8 cellular contexts compared by ENCODE assay signal in genomic region chr14:102805454-102805891, GRCh38. TPM values are rescaled to one million over a fixed set of nuclear protein-coding genes. Genes with fewer than 3 reads are reported as not detected.
A peak's percentile ranks its signal among the peaks of the same experiment; 100 is the strongest.
DNase-seq lines count a peak whose midpoint lies in the region; ATAC-seq and TF ChIP-seq lines count a peak whose summit lies in the region.

No MANE protein-coding gene starts in this region.

- DNase-seq in GM10266 (ENCODE audit: extremely low spot score): no peak
- DNase-seq in activated CD4-positive, alpha-beta T cell treated with anti-CD3 and anti-CD28 coated beads, Interleukin-2, amount 50 U/mL, for 4 hours: peak; percentile 10 to 19
- peak; percentile 73 for DNase-seq in iris pigment epithelial cell (ENCODE audit: low read depth)
- no peak for DNase-seq in OCI-M2 (lab: John Stamatoyannopoulos, UW; ENCODE audit: unreplicated experiment)
- DNase-seq in NCI-H1417 (lab: John Stamatoyannopoulos, UW): no peak
- no peak for DNase-seq in HT-29 (ENCODE audit: low spot score)
- DNase-seq in G401 (ENCODE audit: low spot score): no peak

- in situ Hi-C loops in G401 (cut with HindIII; ENCODE audit: low sequenced_read_pairs): no loop called here

- TF ChIP-seq CTCF in GM10266 (IDR thresholded peaks at IDR 0.05; ENCODE audit: control insufficient read depth, insufficient read depth, low read depth, missing control alignments): peak; percentile 21

- ATAC-seq in HG03139 (IDR thresholded peaks at IDR 0.05; ENCODE audit: unreplicated experiment): peak; percentile 39

RNA-seq across cellular contexts. Expression of gene TRAF3, which starts 28.2 kb away (rescaled TPM):
- total RNA-seq in HT-29 (2014; rRNA removed; shearing (Covaris generic)): 8.7 and 13.5 TPM in 2 replicates
- total RNA-seq in G401 (2014; rRNA removed; shearing (Covaris generic)): 21.0 and 45.5 TPM in 2 replicates

Comparison
In these comparisons a context has a peak if more than half of its experiments do, and no peak if none do; other contexts are left out.
1. DNase-seq: peak in activated CD4-positive, alpha-beta T cell treated with anti-CD3 and anti-CD28 coated beads, Interleukin-2, amount 50 U/mL, for 4 hours (2 of 2) and iris pigment epithelial cell (single experiment); none in GM10266 (single experiment), OCI-M2 (single experiment), NCI-H1417 (0 of 3), HT-29 (single experiment) and G401 (single experiment).